Comparison of ENCODE assay signal across 32 cellular contexts in the genomic region with DNA sequence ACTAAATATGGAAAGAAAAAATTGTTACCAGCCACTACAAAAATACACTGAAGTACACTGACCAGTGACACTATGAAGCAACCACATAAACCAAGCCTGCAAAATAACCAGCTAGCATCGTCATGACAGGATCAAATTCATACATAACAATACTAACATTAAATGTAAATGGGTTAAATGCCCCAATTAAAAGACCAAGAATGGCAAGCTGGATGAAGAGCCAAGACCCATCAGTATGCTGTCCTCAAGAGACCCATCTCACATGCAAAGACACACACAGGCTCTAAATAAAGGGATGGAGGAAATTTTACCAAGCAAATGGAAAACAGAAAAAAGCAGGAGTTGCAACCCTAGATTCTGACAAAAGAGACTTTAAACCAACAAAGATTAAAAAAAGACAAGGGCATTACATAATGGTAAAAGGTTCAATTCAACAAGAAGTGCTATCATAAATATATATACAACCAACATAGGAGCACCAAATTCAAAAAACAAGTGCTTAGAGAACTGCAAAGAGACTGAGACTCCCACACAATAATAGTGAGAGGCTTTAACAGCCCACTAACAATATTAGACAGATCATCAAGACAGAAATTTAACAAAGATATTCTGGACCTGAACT.
"Had no signal": no experiment of that assay in that cellular context is flagged by ENCODE, and none has a peak within 500 bp of the region (broad histone marks: within the 10 kb centered on the region; RNA-seq: fewer than 3 reads in every experiment).

No MANE protein-coding gene starts in this region.

- H3K27me3 ChIP-seq: breast epithelium, dorsolateral prefrontal cortex, stomach, thyroid gland, upper lobe of left lung, vagina had no signal

- H3K9me3 ChIP-seq: thyroid gland had no signal

- H3K27me3 Mint-ChIP-seq: activated naive CD4-positive, alpha-beta T cell treated with anti-CD3 and anti-CD28 coated beads, Interleukin-2, amount 10 ng/mL, durations not matched to agents 7 days and 5 days; activated naive CD8-positive, alpha-beta T cell treated with anti-CD3 and anti-CD28 coated beads, Interleukin-2, amount 10 ng/mL, durations not matched to agents 7 days and 5 days; central memory CD8-positive, alpha-beta T cell; natural killer cell treated with Interleukin-12 subunit alpha and Interleukin-12 subunit beta and Interleukin-15 and Interleukin-18, amount 100 ng/mL, for 72 hours; stimulated activated naive B cell treated with anti-CD40 and anti-IgM and Interleukin-4, amounts not matched to agents 10 μg/mL and 1 μg/mL and 100 μg/mL, for 72 hours had no signal

- H3K27ac Mint-ChIP-seq: activated naive CD4-positive, alpha-beta T cell treated with anti-CD3 and anti-CD28 coated beads, Interleukin-2, amount 10 ng/mL, durations not matched to agents 7 days and 5 days; activated naive CD8-positive, alpha-beta T cell treated with anti-CD3 and anti-CD28 coated beads, Interleukin-2, amount 10 ng/mL, durations not matched to agents 7 days and 5 days; activated T-helper 1 cell treated with anti-CD3 and anti-CD28 coated beads, Interleukin-12 subunit alpha, Interleukin-12 subunit beta, Interleukin-2, Interleukin-4 antibody, amounts not matched to agents 30 ng/mL and 10 ng/mL and 1 ng/mL, durations not matched to agents 14 hours and 24 hours and 36 hours; natural killer cell treated with Interleukin-12 subunit alpha and Interleukin-12 subunit beta and Interleukin-15 and Interleukin-18, amount 100 ng/mL, for 72 hours; stimulated activated naive B cell treated with anti-CD40 and anti-IgM and Interleukin-4, amounts not matched to agents 10 μg/mL and 1 μg/mL and 100 μg/mL, for 72 hours; T-helper 1 cell treated with Interleukin-12 subunit alpha and Interleukin-12 subunit beta and Interleukin-4 antibody, amounts not matched to agents 30 μg/mL and 1 μg/mL, for 36 hours had no signal

- H3K4me1 ChIP-seq: breast epithelium, left ventricle myocardium inferior, stomach, thyroid gland, upper lobe of left lung, vagina had no signal

- H3K27ac ChIP-seq: breast epithelium, dorsolateral prefrontal cortex, left ventricle myocardium inferior, stomach, thyroid gland, upper lobe of left lung, vagina, VCaP had no signal

- H3K4me3 ChIP-seq: breast epithelium, dorsolateral prefrontal cortex, left ventricle myocardium inferior, lung, mucosa of descending colon, stomach, thyroid gland, upper lobe of left lung, vagina had no signal

- H3K4me3 Mint-ChIP-seq: activated naive CD4-positive, alpha-beta T cell treated with anti-CD3 and anti-CD28 coated beads, Interleukin-2, amount 10 ng/mL, durations not matched to agents 7 days and 5 days; activated naive CD8-positive, alpha-beta T cell treated with anti-CD3 and anti-CD28 coated beads, Interleukin-2, amount 10 ng/mL, durations not matched to agents 7 days and 5 days; activated T-helper 1 cell treated with anti-CD3 and anti-CD28 coated beads, Interleukin-12 subunit alpha, Interleukin-12 subunit beta, Interleukin-2, Interleukin-4 antibody, amounts not matched to agents 30 ng/mL and 10 ng/mL and 1 ng/mL, durations not matched to agents 14 hours and 24 hours and 36 hours; central memory CD8-positive, alpha-beta T cell; natural killer cell treated with Interleukin-12 subunit alpha and Interleukin-12 subunit beta and Interleukin-15 and Interleukin-18, amount 100 ng/mL, for 72 hours; stimulated activated naive B cell treated with anti-CD40 and anti-IgM and Interleukin-4, amounts not matched to agents 10 μg/mL and 1 μg/mL and 100 μg/mL, for 72 hours; T-helper 1 cell treated with Interleukin-12 subunit alpha and Interleukin-12 subunit beta and Interleukin-4 antibody, amounts not matched to agents 30 μg/mL and 1 μg/mL, for 36 hours had no signal

- DNase-seq: activated CD4-positive, alpha-beta T cell treated with anti-CD3 and anti-CD28 coated beads for 4 hours; activated CD4-positive, alpha-beta T cell treated with anti-CD3 and anti-CD28 coated beads, Interleukin-2, amount 50 U/mL, for 48 hours; activated CD8-positive, alpha-beta memory T cell treated with anti-CD3 and anti-CD28 coated beads for 24 hours; activated CD8-positive, alpha-beta memory T cell treated with anti-CD3 and anti-CD28 coated beads, Interleukin-2, amount 50 U/mL, for 4 hours; activated gamma-delta T cell; activated naive CD4-positive, alpha-beta T cell treated with anti-CD3 and anti-CD28 coated beads, Interleukin-2, amount 10 ng/mL, durations not matched to agents 7 days and 5 days; activated naive CD8-positive, alpha-beta T cell treated with anti-CD3 and anti-CD28 coated beads, Interleukin-2, amount 10 ng/mL, durations not matched to agents 7 days and 5 days; activated T-cell treated with anti-CD3 and anti-CD28 coated beads, Interleukin-2, amount 50 U/mL, for 1 hour; amygdala; dorsolateral prefrontal cortex; effector memory CD4-positive, alpha-beta T cell; foreskin melanocyte; islet precursor cell; left ventricle myocardium inferior; mucosa of descending colon; posterior cingulate gyrus; right cardiac atrium; stimulated activated CD4-positive, alpha-beta T cell treated with anti-CD3 and anti-CD28 coated beads, Interleukin-15, amount 100 ng/mL, for 24 hours; stimulated activated CD4-positive, alpha-beta T cell treated with anti-CD3 and anti-CD28 coated beads, Interleukin-2, amount 100 ng/mL, for 24 hours; stimulated activated naive B cell treated with anti-CD40 and anti-IgM and Interleukin-4, amounts not matched to agents 10 μg/mL and 1 μg/mL and 100 μg/mL, for 72 hours; stomach; T-helper 9 cell; thyroid gland; upper lobe of left lung had no signal

- H3K4me1 Mint-ChIP-seq: activated naive CD4-positive, alpha-beta T cell treated with anti-CD3 and anti-CD28 coated beads, Interleukin-2, amount 10 ng/mL, durations not matched to agents 7 days and 5 days; activated naive CD8-positive, alpha-beta T cell treated with anti-CD3 and anti-CD28 coated beads, Interleukin-2, amount 10 ng/mL, durations not matched to agents 7 days and 5 days; stimulated activated naive B cell treated with anti-CD40 and anti-IgM and Interleukin-4, amounts not matched to agents 10 μg/mL and 1 μg/mL and 100 μg/mL, for 72 hours had no signal

- H3K36me3 ChIP-seq: breast epithelium, thyroid gland had no signal

- ATAC-seq: mucosa of descending colon; natural killer cell treated with Interleukin-12 subunit alpha and Interleukin-12 subunit beta and Interleukin-15 and Interleukin-18, amount 100 ng/mL, for 72 hours; right cardiac atrium; stimulated activated naive B cell treated with anti-CD40 and anti-IgM and Interleukin-4, amounts not matched to agents 10 μg/mL and 1 μg/mL and 100 μg/mL, for 72 hours had no signal
